In genomic region chr22:28254396-28254795, GRCh38 we compare ENCODE assay signal across 23 cellular contexts.
"Had no signal": no experiment of that assay in that cellular context is flagged by ENCODE, and none has a peak within 500 bp of the region (broad histone marks: within the 10 kb centered on the region; RNA-seq: fewer than 3 reads in every experiment).

No MANE protein-coding gene starts in this region.

- FAIRE-seq: islet of Langerhans had no signal

- ATAC-seq: gastrocnemius medialis; heart right ventricle; left ventricle myocardium superior; naive thymus-derived CD4-positive, alpha-beta T cell; sciatic nerve; stimulated activated memory B cell treated with anti-CD40 and anti-IgM and Interleukin-4, amounts not matched to agents 10 μg/mL and 1 μg/mL and 100 μg/mL, for 72 hours had no signal

- H3K9me3 ChIP-seq: gastrocnemius medialis, neutrophil, spleen, tibial artery, upper lobe of left lung had no signal

- H3K36me3 Mint-ChIP-seq: stimulated activated memory B cell treated with anti-CD40 and anti-IgM and Interleukin-4, amounts not matched to agents 10 μg/mL and 1 μg/mL and 100 μg/mL, for 72 hours had no signal

- H3K9me3 Mint-ChIP-seq: stimulated activated memory B cell treated with anti-CD40 and anti-IgM and Interleukin-4, amounts not matched to agents 10 μg/mL and 1 μg/mL and 100 μg/mL, for 72 hours; stimulated activated naive CD8-positive, alpha-beta T cell treated with anti-CD3 and anti-CD28 coated beads, Interleukin-15, Interleukin-2, amounts not matched to agents 100 ng/mL and 50 ng/mL, for 24 hours had no signal

- H3K36me3 ChIP-seq: gastrocnemius medialis, neutrophil, spleen, tibial artery, upper lobe of left lung, uterus had no signal

- H3K27me3 ChIP-seq: dorsolateral prefrontal cortex, gastrocnemius medialis, heart right ventricle, neutrophil, spleen, tibial artery, upper lobe of left lung, uterus had no signal

- DNase-seq: cortex of kidney; dorsolateral prefrontal cortex; effector CD8-positive, alpha-beta T cell; gastrocnemius medialis; heart right ventricle; hypothalamus; left ventricle myocardium superior; mesendoderm; naive thymus-derived CD4-positive, alpha-beta T cell; posterior cingulate gyrus; spleen; stimulated activated CD4-positive, alpha-beta T cell treated with anti-CD3 and anti-CD28 coated beads, Interleukin-15, amount 100 ng/mL, for 24 hours; stimulated activated CD4-positive, alpha-beta T cell treated with anti-CD3 and anti-CD28 coated beads, Interleukin-1b, Interleukin-23, amount 100 ng/mL, for 48 hours; stimulated activated CD4-positive, alpha-beta T cell treated with anti-CD3 and anti-CD28 coated beads, Interleukin-4, amount 100 ng/mL, for 24 hours; tibial artery; upper lobe of left lung; uterus had no signal

- H3K4me3 Mint-ChIP-seq: naive thymus-derived CD4-positive, alpha-beta T cell; stimulated activated memory B cell treated with anti-CD40 and anti-IgM and Interleukin-4, amounts not matched to agents 10 μg/mL and 1 μg/mL and 100 μg/mL, for 72 hours; stimulated activated naive CD8-positive, alpha-beta T cell treated with anti-CD3 and anti-CD28 coated beads, Interleukin-15, Interleukin-2, amounts not matched to agents 100 ng/mL and 50 ng/mL, for 24 hours had no signal

- H3K27ac ChIP-seq: dorsolateral prefrontal cortex, gastrocnemius medialis, heart right ventricle, neutrophil, spleen, tibial artery, upper lobe of left lung, uterus had no signal

- H3K4me1 ChIP-seq: uterus had no signal

- H3K4me3 ChIP-seq: dorsolateral prefrontal cortex, gastrocnemius medialis, heart right ventricle, lung, spleen, tibial artery, upper lobe of left lung, uterus had no signal

- H3K4me1 Mint-ChIP-seq: naive thymus-derived CD4-positive, alpha-beta T cell; stimulated activated memory B cell treated with anti-CD40 and anti-IgM and Interleukin-4, amounts not matched to agents 10 μg/mL and 1 μg/mL and 100 μg/mL, for 72 hours had no signal

- H3K27ac Mint-ChIP-seq: naive thymus-derived CD4-positive, alpha-beta T cell; stimulated activated memory B cell treated with anti-CD40 and anti-IgM and Interleukin-4, amounts not matched to agents 10 μg/mL and 1 μg/mL and 100 μg/mL, for 72 hours; stimulated activated naive CD8-positive, alpha-beta T cell treated with anti-CD3 and anti-CD28 coated beads, Interleukin-15, Interleukin-2, amounts not matched to agents 100 ng/mL and 50 ng/mL, for 24 hours had no signal

- H3K27me3 Mint-ChIP-seq: stimulated activated naive CD8-positive, alpha-beta T cell treated with anti-CD3 and anti-CD28 coated beads, Interleukin-15, Interleukin-2, amounts not matched to agents 100 ng/mL and 50 ng/mL, for 24 hours had no signal
